Comparison of ENCODE assay signal across 1 cellular context in the genomic region with DNA sequence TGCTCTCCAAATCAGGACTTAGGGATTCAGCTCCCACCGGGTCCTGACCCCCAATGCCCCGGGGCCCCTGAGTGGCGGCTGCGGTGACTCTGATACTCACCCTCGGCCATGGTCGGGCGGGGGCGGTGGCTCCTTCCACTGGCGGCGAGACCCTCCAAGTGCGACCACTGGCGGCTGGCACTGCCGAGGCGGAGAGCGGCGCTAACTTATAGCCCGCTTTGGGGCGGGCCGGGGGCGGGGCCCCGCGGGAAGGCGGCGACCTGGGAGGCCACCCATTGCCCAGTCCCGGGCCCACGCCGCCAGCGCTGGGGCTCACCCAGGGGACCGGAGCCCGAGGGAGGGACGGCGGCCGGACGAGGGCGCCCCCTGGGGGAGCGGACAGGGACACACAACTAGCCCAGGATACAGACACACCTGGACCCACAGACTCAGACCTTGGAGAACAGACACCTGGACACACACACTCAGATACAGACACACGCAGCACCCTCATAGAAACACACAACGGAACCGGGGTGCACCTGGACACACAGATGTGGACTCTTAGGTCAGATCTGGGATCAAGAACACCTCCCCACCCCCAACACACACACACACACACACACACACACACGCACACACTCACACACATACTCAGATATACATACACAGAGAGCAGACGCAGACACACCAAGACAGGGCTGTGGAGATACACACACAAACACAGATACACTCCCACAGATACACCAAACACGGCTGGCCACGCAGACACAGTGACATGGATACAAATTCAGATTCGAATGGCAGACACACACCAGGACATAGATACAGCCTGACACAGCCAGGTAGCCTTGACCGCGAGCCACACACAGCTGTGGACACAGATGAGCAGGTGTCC.
A peak's percentile ranks its signal among the peaks of the same experiment; 100 is the strongest.
TF ChIP-seq lines count a peak whose summit lies in the region.

TGM2 (minus strand) TSS at position 182 of the 877 bp plus-strand sequence; CDS start at position 110, 72 bp downstream.

TF ChIP-seq in K562, 482 proteins besides CTCF, POLR2A, EP300 and RAD21 (continued from another document and continues in another):
- TF ChIP-seq PRDM10 (IDR thresholded peaks at IDR 0.05; ENCODE audit: partially characterized antibody) (no peak), SMARCB1 (IDR thresholded peaks at IDR 0.05; ENCODE audit: insufficient read length, low read depth) (no peak), OTX1 (CRISPR knock-in tag; IDR thresholded peaks at IDR 0.05) (peak; percentile 71; the same call in 1 of the 2 replicates), ZNF280A (IDR thresholded peaks at IDR 0.05; ENCODE audit: low read depth, partially characterized antibody) (peak; percentile 48), ZBED1 (IDR thresholded peaks at IDR 0.05) (no peak), SFPQ (IDR thresholded peaks at IDR 0.05; ENCODE audit: low read depth, low read length) (no peak), BCOR (IDR thresholded peaks at IDR 0.05) (peak; percentile 70), PHB2 (IDR thresholded peaks at IDR 0.05; ENCODE audit: low read depth) (peak; percentile 71; the same call in 1 of the 2 replicates), ZNF707 (CRISPR knock-in tag; conservative IDR thresholded peaks at IDR 0.05) (no peak), CBX8 (IDR thresholded peaks at IDR 0.05; ENCODE audit: borderline replicate concordance, extremely low read depth, low read depth, low read length, poor library complexity, severe bottlenecking) (no peak), DLX4 (CRISPR knock-in tag; IDR thresholded peaks at IDR 0.05) (no peak), ADNP (tag; IDR thresholded peaks at IDR 0.05) (no peak), DDX20 (tag; IDR thresholded peaks at IDR 0.05; ENCODE audit: low read depth) (no peak), SMAD2 (IDR thresholded peaks at IDR 0.05; ENCODE audit: low read depth, low read length) (no peak), HSF4 (CRISPR knock-in tag; IDR thresholded peaks at IDR 0.05; ENCODE audit: borderline replicate concordance) (no peak), ELK3 (CRISPR knock-in tag; IDR thresholded peaks at IDR 0.05) (no peak), POLR2H (tag; IDR thresholded peaks at IDR 0.05; ENCODE audit: low read depth) (no peak), LARP7 (IDR thresholded peaks at IDR 0.05) (peak; percentile 95), PCBP1 (IDR thresholded peaks at IDR 0.05; ENCODE audit: low read depth, low read length, poor library complexity, severe bottlenecking) (no peak), RBM34 (IDR thresholded peaks at IDR 0.05; ENCODE audit: borderline replicate concordance, insufficient read depth, low read length) (no peak), ZNF561 (CRISPR knock-in tag; conservative IDR thresholded peaks at IDR 0.05) (no peak), MAFK (IDR thresholded peaks at IDR 0.05; ENCODE audit: low read length) (no peak), XRCC4 (IDR thresholded peaks at IDR 0.05; ENCODE audit: extremely low read depth, insufficient read depth, insufficient read length) (no peak), PTBP1 (IDR thresholded peaks at IDR 0.05; ENCODE audit: low read depth, low read length) (no peak), CREBBP (IDR thresholded peaks at IDR 0.05; ENCODE audit: low read depth, low read length) (no peak), BRD9 (IDR thresholded peaks at IDR 0.05; ENCODE audit: low read depth, partially characterized antibody) (peak; percentile 65), SREBF1 (IDR thresholded peaks at IDR 0.05; ENCODE audit: borderline replicate concordance, low read depth, low read length) (no peak)
- TF ChIP-seq, protein P1, sequence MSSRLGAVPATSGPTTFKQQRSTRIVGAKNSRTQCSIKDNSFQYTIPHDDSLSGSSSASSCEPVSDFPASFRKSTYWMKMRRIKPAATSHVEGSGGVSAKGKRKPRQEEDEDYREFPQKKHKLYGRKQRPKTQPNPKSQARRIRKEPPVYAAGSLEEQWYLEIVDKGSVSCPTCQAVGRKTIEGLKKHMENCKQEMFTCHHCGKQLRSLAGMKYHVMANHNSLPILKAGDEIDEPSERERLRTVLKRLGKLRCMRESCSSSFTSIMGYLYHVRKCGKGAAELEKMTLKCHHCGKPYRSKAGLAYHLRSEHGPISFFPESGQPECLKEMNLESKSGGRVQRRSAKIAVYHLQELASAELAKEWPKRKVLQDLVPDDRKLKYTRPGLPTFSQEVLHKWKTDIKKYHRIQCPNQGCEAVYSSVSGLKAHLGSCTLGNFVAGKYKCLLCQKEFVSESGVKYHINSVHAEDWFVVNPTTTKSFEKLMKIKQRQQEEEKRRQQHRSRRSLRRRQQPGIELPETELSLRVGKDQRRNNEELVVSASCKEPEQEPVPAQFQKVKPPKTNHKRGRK (tag; IDR thresholded peaks at IDR 0.05) = no peak
- TF ChIP-seq, protein P2, sequence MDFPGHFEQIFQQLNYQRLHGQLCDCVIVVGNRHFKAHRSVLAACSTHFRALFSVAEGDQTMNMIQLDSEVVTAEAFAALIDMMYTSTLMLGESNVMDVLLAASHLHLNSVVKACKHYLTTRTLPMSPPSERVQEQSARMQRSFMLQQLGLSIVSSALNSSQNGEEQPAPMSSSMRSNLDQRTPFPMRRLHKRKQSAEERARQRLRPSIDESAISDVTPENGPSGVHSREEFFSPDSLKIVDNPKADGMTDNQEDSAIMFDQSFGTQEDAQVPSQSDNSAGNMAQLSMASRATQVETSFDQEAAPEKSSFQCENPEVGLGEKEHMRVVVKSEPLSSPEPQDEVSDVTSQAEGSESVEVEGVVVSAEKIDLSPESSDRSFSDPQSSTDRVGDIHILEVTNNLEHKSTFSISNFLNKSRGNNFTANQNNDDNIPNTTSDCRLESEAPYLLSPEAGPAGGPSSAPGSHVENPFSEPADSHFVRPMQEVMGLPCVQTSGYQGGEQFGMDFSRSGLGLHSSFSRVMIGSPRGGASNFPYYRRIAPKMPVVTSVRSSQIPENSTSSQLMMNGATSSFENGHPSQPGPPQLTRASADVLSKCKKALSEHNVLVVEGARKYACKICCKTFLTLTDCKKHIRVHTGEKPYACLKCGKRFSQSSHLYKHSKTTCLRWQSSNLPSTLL (IDR thresholded peaks at IDR 0.05) = peak; percentile 67; the same call in 1 of the 2 replicates
- TF ChIP-seq, protein P3, sequence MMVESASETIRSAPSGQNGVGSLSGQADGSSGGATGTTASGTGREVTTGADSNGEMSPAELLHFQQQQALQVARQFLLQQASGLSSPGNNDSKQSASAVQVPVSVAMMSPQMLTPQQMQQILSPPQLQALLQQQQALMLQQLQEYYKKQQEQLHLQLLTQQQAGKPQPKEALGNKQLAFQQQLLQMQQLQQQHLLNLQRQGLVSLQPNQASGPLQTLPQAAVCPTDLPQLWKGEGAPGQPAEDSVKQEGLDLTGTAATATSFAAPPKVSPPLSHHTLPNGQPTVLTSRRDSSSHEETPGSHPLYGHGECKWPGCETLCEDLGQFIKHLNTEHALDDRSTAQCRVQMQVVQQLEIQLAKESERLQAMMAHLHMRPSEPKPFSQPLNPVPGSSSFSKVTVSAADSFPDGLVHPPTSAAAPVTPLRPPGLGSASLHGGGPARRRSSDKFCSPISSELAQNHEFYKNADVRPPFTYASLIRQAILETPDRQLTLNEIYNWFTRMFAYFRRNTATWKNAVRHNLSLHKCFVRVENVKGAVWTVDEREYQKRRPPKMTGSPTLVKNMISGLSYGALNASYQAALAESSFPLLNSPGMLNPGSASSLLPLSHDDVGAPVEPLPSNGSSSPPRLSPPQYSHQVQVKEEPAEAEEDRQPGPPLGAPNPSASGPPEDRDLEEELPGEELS (CRISPR knock-in tag; IDR thresholded peaks at IDR 0.05; ENCODE audit: borderline replicate concordance) = no peak
- TF ChIP-seq, protein P4, sequence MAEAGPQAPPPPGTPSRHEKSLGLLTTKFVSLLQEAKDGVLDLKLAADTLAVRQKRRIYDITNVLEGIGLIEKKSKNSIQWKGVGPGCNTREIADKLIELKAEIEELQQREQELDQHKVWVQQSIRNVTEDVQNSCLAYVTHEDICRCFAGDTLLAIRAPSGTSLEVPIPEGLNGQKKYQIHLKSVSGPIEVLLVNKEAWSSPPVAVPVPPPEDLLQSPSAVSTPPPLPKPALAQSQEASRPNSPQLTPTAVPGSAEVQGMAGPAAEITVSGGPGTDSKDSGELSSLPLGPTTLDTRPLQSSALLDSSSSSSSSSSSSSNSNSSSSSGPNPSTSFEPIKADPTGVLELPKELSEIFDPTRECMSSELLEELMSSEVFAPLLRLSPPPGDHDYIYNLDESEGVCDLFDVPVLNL (CRISPR knock-in tag; IDR thresholded peaks at IDR 0.05; ENCODE audit: low read depth) = no peak
- TF ChIP-seq, protein P5, sequence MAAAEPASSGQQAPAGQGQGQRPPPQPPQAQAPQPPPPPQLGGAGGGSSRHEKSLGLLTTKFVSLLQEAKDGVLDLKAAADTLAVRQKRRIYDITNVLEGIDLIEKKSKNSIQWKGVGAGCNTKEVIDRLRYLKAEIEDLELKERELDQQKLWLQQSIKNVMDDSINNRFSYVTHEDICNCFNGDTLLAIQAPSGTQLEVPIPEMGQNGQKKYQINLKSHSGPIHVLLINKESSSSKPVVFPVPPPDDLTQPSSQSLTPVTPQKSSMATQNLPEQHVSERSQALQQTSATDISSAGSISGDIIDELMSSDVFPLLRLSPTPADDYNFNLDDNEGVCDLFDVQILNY (CRISPR knock-in tag; IDR thresholded peaks at IDR 0.05) = no peak
- TF ChIP-seq, protein P6, sequence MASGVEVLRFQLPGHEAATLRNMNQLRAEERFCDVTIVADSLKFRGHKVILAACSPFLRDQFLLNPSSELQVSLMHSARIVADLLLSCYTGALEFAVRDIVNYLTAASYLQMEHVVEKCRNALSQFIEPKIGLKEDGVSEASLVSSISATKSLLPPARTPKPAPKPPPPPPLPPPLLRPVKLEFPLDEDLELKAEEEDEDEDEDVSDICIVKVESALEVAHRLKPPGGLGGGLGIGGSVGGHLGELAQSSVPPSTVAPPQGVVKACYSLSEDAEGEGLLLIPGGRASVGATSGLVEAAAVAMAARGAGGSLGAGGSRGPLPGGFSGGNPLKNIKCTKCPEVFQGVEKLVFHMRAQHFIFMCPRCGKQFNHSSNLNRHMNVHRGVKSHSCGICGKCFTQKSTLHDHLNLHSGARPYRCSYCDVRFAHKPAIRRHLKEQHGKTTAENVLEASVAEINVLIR (CRISPR knock-in tag; IDR thresholded peaks at IDR 0.05) = no peak; the same call in 1 of the 2 replicates
